ENCODE assay signal across 8 cellular contexts in the genomic region with DNA sequence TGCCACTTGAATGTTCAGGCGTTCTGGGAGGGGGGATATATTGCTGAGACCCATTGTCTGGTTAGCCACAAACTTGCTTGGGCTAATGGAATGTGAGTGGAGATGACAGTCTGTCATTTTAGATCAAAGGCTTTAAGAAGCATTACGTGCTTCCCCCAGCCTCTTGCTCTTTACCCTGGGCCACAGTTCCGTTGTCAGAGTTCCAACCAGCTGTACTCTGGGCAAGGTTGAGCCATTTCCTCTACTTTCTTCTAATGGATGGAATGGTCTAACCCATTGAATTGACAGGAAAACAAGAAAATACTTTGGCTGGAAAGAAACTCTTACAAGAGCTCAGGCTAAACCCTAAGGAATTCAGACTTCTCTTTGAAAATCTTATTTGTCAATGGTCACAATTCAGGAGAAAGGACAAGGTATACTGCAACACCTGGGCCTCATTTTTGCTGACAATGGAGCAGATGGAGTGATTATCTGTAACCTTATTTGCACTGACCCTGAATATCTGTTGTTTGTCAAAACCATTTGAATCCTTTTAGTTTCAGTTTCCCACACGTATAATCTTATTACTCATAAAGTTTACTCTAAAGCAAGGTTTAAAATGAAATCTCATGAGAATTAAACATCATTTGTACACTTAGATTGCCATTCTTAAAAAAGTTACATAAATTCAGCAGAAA.
DNase-seq lines count a peak whose midpoint lies in the region; ATAC-seq and TF ChIP-seq lines count a peak whose summit lies in the region.

No MANE protein-coding gene starts in this region.

- intact Hi-C loops in ovary (cut with DNase I): no loop called here

- H3K4me1 ChIP-seq in smooth muscle cell (ENCODE audit: low read depth) (peaks cover 12% of the 10 kb centered on the region), ovary (ENCODE audit: insufficient read depth) (no peaks in the 10 kb centered on the region)

- no peaks in the 10 kb centered on the region for H3K27me3 ChIP-seq in smooth muscle cell (ENCODE audit: low read depth)
- no peaks in the 10 kb centered on the region for H3K27me3 ChIP-seq in ovary

- TF ChIP-seq POLR2A in ovary (IDR thresholded peaks at IDR 0.05): no peak

- peak overlapping the region; percentile 29 for H3K4me3 ChIP-seq in smooth muscle cell
- no peak overlapping the region for H3K4me3 ChIP-seq in ovary

- H3K27ac ChIP-seq in smooth muscle cell (ENCODE audit: low read depth) (peak overlapping the region; percentile 55), ovary (no peak overlapping the region), substantia nigra (ENCODE audit: low read depth, low read length, poor library complexity, severe bottlenecking) (no peak overlapping the region)

- H3F3A ChIP-seq in smooth muscle cell (ENCODE audit: low read depth): no peaks in the 10 kb centered on the region

- H3K4me2 ChIP-seq in smooth muscle cell: peak overlapping the region; percentile 52

- peaks cover 11% of the 10 kb centered on the region for H3K79me2 ChIP-seq in smooth muscle cell (ENCODE audit: low read depth)

- TF ChIP-seq EP300 in ovary (IDR thresholded peaks at IDR 0.05): no peak

- no peak overlapping the region for H2AFZ ChIP-seq in smooth muscle cell (ENCODE audit: low read depth)

- peak overlapping the region; percentile 8 for H3K9ac ChIP-seq in smooth muscle cell (ENCODE audit: low read depth)

- H4K20me1 ChIP-seq in smooth muscle cell (ENCODE audit: low read depth): peaks cover 61% of the 10 kb centered on the region

- DNase-seq in DMS153 treated with DMSO at 0.1 percent for 48 hours (lab: John Stamatoyannopoulos, UW; ENCODE audit: unreplicated experiment): peak; percentile 1
- DNase-seq in DMS153 (lab: John Stamatoyannopoulos, UW): no peak
- peak; percentile 77 for DNase-seq in NCI-H146 (lab: John Stamatoyannopoulos, UW)
- DNase-seq in smooth muscle cell (lab: John Stamatoyannopoulos, UW; ENCODE audit: unreplicated experiment): no peak
- no peak for DNase-seq in GM03348 (ENCODE audit: low spot score)
- no peak for DNase-seq in ovary
- DNase-seq in substantia nigra (lab: John Stamatoyannopoulos, UW): no peak

- H3K9me3 ChIP-seq in smooth muscle cell (replicated peaks; ENCODE audit: low read depth) (no peaks in the 10 kb centered on the region), ovary (no peaks in the 10 kb centered on the region)

- 28% methylated on average over 4 of the region's 4 CpGs for WGBS in smooth muscle cell (ENCODE audit: low lambda C conversion rate)
- 53 to 57% (median 54%) methylated on average over 4 of the region's 4 CpGs for WGBS in ovary, 3 donors

- TF ChIP-seq CTCF in smooth muscle cell (IDR thresholded peaks at IDR 0.05; ENCODE audit: borderline replicate concordance, insufficient read depth, poor library complexity, severe bottlenecking): no peak
- no peak for TF ChIP-seq CTCF in ovary (IDR thresholded peaks at IDR 0.05)

- no peaks in the 10 kb centered on the region for H3K36me3 ChIP-seq in smooth muscle cell (ENCODE audit: low read depth)
- no peaks in the 10 kb centered on the region for H3K36me3 ChIP-seq in ovary

- peak; percentile 38 for ATAC-seq in esophagus mucosa

Comparison
In these comparisons a context has a peak if more than half of its experiments do, and no peak if none do; other contexts are left out.
1. DNase-seq: peak in DMS153 treated with DMSO at 0.1 percent for 48 hours (single experiment) and NCI-H146 (single experiment); none in DMS153 (single experiment), smooth muscle cell (single experiment), GM03348 (single experiment), ovary (0 of 5) and substantia nigra (0 of 49).